Comparison of ENCODE assay signal across 1 cellular context in the genomic region with DNA sequence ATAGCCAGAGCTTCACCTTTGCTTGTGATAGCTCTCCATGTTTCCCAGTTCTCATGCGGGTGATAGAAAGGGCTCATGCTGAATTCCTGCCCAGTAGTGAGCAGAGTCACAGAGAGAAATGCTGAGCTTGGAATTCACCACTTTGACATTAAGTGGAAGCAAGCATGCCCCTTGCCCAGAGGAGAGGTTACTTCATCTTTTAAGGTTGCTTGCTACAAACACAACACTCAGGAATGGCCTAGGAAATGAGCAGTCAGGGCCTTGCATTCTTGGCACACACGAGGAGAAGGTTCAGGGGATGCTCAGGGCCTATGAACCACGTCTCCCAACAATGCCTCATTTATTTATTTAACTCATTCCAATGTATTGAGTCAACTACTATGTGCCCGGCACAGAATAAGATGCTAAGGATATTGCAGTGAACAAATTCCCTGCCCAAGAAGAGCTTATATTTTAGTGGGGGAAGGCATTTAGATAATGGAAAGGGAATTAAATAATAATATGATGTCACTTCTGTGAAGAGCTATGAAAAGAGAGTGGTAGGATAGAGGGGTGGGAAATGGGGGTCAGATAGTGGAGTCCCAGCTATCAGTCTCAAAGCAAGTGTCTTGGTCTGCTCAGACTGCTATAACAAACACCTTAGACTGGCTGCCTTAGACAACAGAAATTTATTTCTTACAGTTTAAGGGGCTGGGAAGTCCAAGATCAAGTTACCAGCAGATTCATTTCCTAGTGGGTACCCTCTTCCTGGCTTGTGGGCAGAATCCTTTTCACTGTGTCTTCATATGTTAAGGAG.
A peak's percentile ranks its signal among the peaks of the same experiment; 100 is the strongest.
TF ChIP-seq lines count a peak whose summit lies in the region.

No MANE protein-coding gene starts in this region.

TF ChIP-seq in HepG2, 621 proteins besides CTCF, POLR2A, EP300 and RAD21:
- TF ChIP-seq, protein P1, sequence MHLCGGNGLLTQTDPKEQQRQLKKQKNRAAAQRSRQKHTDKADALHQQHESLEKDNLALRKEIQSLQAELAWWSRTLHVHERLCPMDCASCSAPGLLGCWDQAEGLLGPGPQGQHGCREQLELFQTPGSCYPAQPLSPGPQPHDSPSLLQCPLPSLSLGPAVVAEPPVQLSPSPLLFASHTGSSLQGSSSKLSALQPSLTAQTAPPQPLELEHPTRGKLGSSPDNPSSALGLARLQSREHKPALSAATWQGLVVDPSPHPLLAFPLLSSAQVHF (CRISPR knock-in tag; IDR thresholded peaks at IDR 0.05): no peak
- TF ChIP-seq, protein P2, sequence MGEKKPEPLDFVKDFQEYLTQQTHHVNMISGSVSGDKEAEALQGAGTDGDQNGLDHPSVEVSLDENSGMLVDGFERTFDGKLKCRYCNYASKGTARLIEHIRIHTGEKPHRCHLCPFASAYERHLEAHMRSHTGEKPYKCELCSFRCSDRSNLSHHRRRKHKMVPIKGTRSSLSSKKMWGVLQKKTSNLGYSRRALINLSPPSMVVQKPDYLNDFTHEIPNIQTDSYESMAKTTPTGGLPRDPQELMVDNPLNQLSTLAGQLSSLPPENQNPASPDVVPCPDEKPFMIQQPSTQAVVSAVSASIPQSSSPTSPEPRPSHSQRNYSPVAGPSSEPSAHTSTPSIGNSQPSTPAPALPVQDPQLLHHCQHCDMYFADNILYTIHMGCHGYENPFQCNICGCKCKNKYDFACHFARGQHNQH (CRISPR knock-in tag; IDR thresholded peaks at IDR 0.05): no peak
- TF ChIP-seq ZNF350 (CRISPR knock-in tag; IDR thresholded peaks at IDR 0.05; ENCODE audit: borderline replicate concordance, low read depth) (no peak), SOX6 (IDR thresholded peaks at IDR 0.05) (no peak), SOX6 (CRISPR knock-in tag; IDR thresholded peaks at IDR 0.05) (0 out of 2 replicates have a peak, but pooled peaks have one; percentile 35), JUND (CRISPR knock-in tag; IDR thresholded peaks at IDR 0.05) (peak; percentile 64; the same call in 1 of the 2 replicates), MAFK (conservative IDR thresholded peaks at IDR 0.05 in 1 of 2, IDR thresholded peaks at IDR 0.05 in 1 of 2; ENCODE audit: low read length in 2 of 2) (peak; percentile 36 to 46; a peak in 3 of 4 replicates), ZNF12 (CRISPR knock-in tag; IDR thresholded peaks at IDR 0.05) (peak; percentile 79; the same call in 1 of the 2 replicates), ZFY (CRISPR knock-in tag; IDR thresholded peaks at IDR 0.05) (peak; percentile 22; the same call in 1 of the 2 replicates), ATF7 (IDR thresholded peaks at IDR 0.05) (peak; percentile 38; the same call in 1 of the 2 replicates), ATF7 (CRISPR knock-in tag; IDR thresholded peaks at IDR 0.05) (no peak), FOSL2 (CRISPR knock-in tag; IDR thresholded peaks at IDR 0.05) (peak; percentile 85), SOX13 (IDR thresholded peaks at IDR 0.05) (no peak), SOX13 (CRISPR knock-in tag; conservative IDR thresholded peaks at IDR 0.05 in 1 of 2, IDR thresholded peaks at IDR 0.05 in 1 of 2) (peak in 1 of 2 experiments; percentile 50; a peak in 1 of 4 replicates), TEAD3 (CRISPR knock-in tag; optimal IDR thresholded peaks at IDR 0.05; ENCODE audit: borderline replicate concordance) (peak; percentile 83), MAFF (IDR thresholded peaks at IDR 0.05; ENCODE audit: low read depth, low read length) (peak; percentile 28; the same call in 1 of the 2 replicates), THYN1 (CRISPR knock-in tag; IDR thresholded peaks at IDR 0.05; ENCODE audit: borderline replicate concordance, low read depth) (no peak), JUNB (CRISPR knock-in tag; IDR thresholded peaks at IDR 0.05; ENCODE audit: borderline replicate concordance) (peak; percentile 40; the same call in 1 of the 2 replicates), FOSL1 (CRISPR knock-in tag; IDR thresholded peaks at IDR 0.05; ENCODE audit: borderline replicate concordance) (peak; percentile 49; the same call in 1 of the 2 replicates)
- TF ChIP-seq, protein P3, sequence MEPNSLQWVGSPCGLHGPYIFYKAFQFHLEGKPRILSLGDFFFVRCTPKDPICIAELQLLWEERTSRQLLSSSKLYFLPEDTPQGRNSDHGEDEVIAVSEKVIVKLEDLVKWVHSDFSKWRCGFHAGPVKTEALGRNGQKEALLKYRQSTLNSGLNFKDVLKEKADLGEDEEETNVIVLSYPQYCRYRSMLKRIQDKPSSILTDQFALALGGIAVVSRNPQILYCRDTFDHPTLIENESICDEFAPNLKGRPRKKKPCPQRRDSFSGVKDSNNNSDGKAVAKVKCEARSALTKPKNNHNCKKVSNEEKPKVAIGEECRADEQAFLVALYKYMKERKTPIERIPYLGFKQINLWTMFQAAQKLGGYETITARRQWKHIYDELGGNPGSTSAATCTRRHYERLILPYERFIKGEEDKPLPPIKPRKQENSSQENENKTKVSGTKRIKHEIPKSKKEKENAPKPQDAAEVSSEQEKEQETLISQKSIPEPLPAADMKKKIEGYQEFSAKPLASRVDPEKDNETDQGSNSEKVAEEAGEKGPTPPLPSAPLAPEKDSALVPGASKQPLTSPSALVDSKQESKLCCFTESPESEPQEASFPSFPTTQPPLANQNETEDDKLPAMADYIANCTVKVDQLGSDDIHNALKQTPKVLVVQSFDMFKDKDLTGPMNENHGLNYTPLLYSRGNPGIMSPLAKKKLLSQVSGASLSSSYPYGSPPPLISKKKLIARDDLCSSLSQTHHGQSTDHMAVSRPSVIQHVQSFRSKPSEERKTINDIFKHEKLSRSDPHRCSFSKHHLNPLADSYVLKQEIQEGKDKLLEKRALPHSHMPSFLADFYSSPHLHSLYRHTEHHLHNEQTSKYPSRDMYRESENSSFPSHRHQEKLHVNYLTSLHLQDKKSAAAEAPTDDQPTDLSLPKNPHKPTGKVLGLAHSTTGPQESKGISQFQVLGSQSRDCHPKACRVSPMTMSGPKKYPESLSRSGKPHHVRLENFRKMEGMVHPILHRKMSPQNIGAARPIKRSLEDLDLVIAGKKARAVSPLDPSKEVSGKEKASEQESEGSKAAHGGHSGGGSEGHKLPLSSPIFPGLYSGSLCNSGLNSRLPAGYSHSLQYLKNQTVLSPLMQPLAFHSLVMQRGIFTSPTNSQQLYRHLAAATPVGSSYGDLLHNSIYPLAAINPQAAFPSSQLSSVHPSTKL (CRISPR knock-in tag; IDR thresholded peaks at IDR 0.05): 0 out of 2 replicates have a peak, but pooled peaks have one; percentile 28
- TF ChIP-seq, protein P4, sequence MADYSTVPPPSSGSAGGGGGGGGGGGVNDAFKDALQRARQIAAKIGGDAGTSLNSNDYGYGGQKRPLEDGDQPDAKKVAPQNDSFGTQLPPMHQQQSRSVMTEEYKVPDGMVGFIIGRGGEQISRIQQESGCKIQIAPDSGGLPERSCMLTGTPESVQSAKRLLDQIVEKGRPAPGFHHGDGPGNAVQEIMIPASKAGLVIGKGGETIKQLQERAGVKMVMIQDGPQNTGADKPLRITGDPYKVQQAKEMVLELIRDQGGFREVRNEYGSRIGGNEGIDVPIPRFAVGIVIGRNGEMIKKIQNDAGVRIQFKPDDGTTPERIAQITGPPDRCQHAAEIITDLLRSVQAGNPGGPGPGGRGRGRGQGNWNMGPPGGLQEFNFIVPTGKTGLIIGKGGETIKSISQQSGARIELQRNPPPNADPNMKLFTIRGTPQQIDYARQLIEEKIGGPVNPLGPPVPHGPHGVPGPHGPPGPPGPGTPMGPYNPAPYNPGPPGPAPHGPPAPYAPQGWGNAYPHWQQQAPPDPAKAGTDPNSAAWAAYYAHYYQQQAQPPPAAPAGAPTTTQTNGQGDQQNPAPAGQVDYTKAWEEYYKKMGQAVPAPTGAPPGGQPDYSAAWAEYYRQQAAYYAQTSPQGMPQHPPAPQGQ (CRISPR knock-in tag; IDR thresholded peaks at IDR 0.05; ENCODE audit: borderline replicate concordance): no peak
